Comparison of ENCODE assay signal across 15 cellular contexts in genomic region chr14:52998376-52999010, GRCh38. TPM values are rescaled to one million over a fixed set of nuclear protein-coding genes. Genes with fewer than 3 reads are reported as not detected.
DNase-seq lines count a peak whose midpoint lies in the region; ATAC-seq and TF ChIP-seq lines count a peak whose summit lies in the region.
"Had no signal": no experiment of that assay in that cellular context is flagged by ENCODE, and none has a peak within 500 bp of the region (broad histone marks: within the 10 kb centered on the region; RNA-seq: fewer than 3 reads in every experiment).

No MANE protein-coding gene starts in this region.

- ATAC-seq in left ventricle myocardium superior (peak; percentile 53), aorta (ENCODE audit: low FRiP score) (peak; percentile 36), esophagus mucosa (no peak), GM21390 (IDR thresholded peaks at IDR 0.05; ENCODE audit: unreplicated experiment) (no peak), GM18517 (IDR thresholded peaks at IDR 0.05; ENCODE audit: unreplicated experiment) (no peak)

- DNase-seq in left ventricle myocardium superior: no peak
- DNase-seq in right atrium auricular region (ENCODE audit: low spot score): no peak
- peak; percentile 91 for DNase-seq in choroid plexus epithelial cell (ENCODE audit: low read depth)
- no peak for DNase-seq in aorta
- DNase-seq: activated CD4-positive, alpha-beta T cell treated with anti-CD3 and anti-CD28 coated beads for 48 hours; GF-D8; H7; NCI-H1105 treated with DMSO at 0.1 percent for 48 hours; SJCRH30; stimulated activated CD4-positive, alpha-beta T cell treated with anti-CD3 and anti-CD28 coated beads, Interleukin-1b, Interleukin-23, amount 100 ng/mL, for 48 hours; T-helper 9 cell had no signal

- H3K4me3 ChIP-seq in right atrium auricular region (no peak overlapping the region), choroid plexus epithelial cell (ENCODE audit: low read depth, low read length) (no peak overlapping the region), muscle layer of duodenum (ENCODE audit: low read depth in 1 of 2, low read length in 2 of 2) (no peak overlapping the region), aorta (ENCODE audit: low read length in 2 of 2) (no peak overlapping the region)
- H3K4me3 ChIP-seq: SJCRH30 had no signal

- H3K4me1 ChIP-seq in right atrium auricular region (peaks cover 0 to 2% of the 10 kb centered on the region in 2 donors), muscle layer of duodenum (ENCODE audit: control insufficient read depth in 1 of 2, insufficient read depth in 2 of 2, low read length in 2 of 2) (peaks cover 0 to 13% of the 10 kb centered on the region in 2 donors), aorta (ENCODE audit: control insufficient read depth in 1 of 2, insufficient read depth in 2 of 2, low read length in 2 of 2) (no peaks in the 10 kb centered on the region)
- H3K4me1 ChIP-seq: SJCRH30 had no signal

- intact Hi-C loops in left ventricle myocardium superior (cut with micrococcal nuclease) (no loop called here), aorta (cut with DNase I) (no loop called here)

- H3K9me3 ChIP-seq in right atrium auricular region (no peaks in the 10 kb centered on the region), muscle layer of duodenum (ENCODE audit: control insufficient read depth in 1 of 2, low read length in 2 of 2) (no peaks in the 10 kb centered on the region), aorta (ENCODE audit: control insufficient read depth, low read length) (no peaks in the 10 kb centered on the region)
- H3K9me3 ChIP-seq: SJCRH30 had no signal

- no peaks in the 10 kb centered on the region for H3K36me3 ChIP-seq in right atrium auricular region
- H3K36me3 ChIP-seq in muscle layer of duodenum (ENCODE audit: control insufficient read depth in 1 of 2, insufficient read depth in 2 of 2, low read length in 2 of 2): no peaks in the 10 kb centered on the region
- H3K36me3 ChIP-seq in aorta (ENCODE audit: control insufficient read depth in 1 of 2, insufficient read depth in 2 of 2, low read length in 1 of 2): no peaks in the 10 kb centered on the region
- H3K36me3 ChIP-seq: SJCRH30 had no signal

- WGBS in aorta, 2 donors: 7 to 13% methylated on average over 6 of the region's 6 CpGs

- TF ChIP-seq CTCF in right atrium auricular region (IDR thresholded peaks at IDR 0.05) (no peak), choroid plexus epithelial cell (conservative IDR thresholded peaks at IDR 0.05; ENCODE audit: low read depth, low read length) (no peak)

- H3K27ac ChIP-seq in right atrium auricular region: no peak overlapping the region
- peak overlapping the region; percentile 26 for H3K27ac ChIP-seq in muscle layer of duodenum (ENCODE audit: low read length)
- no peak overlapping the region for H3K27ac ChIP-seq in aorta (ENCODE audit: low read depth in 1 of 2, low read length in 2 of 2)
- H3K27ac ChIP-seq: SJCRH30 had no signal

- no peaks in the 10 kb centered on the region for H3K27me3 ChIP-seq in right atrium auricular region
- H3K27me3 ChIP-seq in muscle layer of duodenum (ENCODE audit: low read depth, low read length): no peaks in the 10 kb centered on the region
- no peaks in the 10 kb centered on the region for H3K27me3 ChIP-seq in aorta (ENCODE audit: control insufficient read depth in 1 of 2, insufficient read depth in 2 of 2, low read length in 1 of 2)
- H3K27me3 ChIP-seq: SJCRH30 had no signal

RNA-seq across cellular contexts. Expression of gene FERMT2, which starts 47.6 kb away (rescaled TPM):
- 116 TPM for total RNA-seq in left ventricle myocardium superior
- 100 to 1,000 TPM in 1 of 2 donors, 10 to 100 TPM in 1; 89.1 to 101 TPM for total RNA-seq in right atrium auricular region
- total RNA-seq in aorta: 100 to 1,000 TPM; 205 to 310 TPM
- polyA plus RNA-seq in aorta: 100 to 1,000 TPM in 1 of 2 donors, 10 to 100 TPM in 1; 63.0 to 120 TPM
- 4.1 TPM for total RNA-seq in esophagus mucosa

Comparison
In these comparisons a context has a peak if more than half of its experiments do, and no peak if none do; other contexts are left out.
1. ATAC-seq: peak in left ventricle myocardium superior (single experiment) and aorta (single experiment); none in esophagus mucosa (single experiment), GM21390 (single experiment) and GM18517 (single experiment).
2. RNA of gene FERMT2, which starts 47.6 kb away (total RNA-seq): 205 to 310 TPM in aorta, 116 TPM in left ventricle myocardium superior (single experiment) and 89.1 to 101 TPM in right atrium auricular region; 4.1 TPM in esophagus mucosa (single experiment); every median in the first group is over 10 times any median in the second.